25 cellular contexts compared by ENCODE assay signal in the genomic region with DNA sequence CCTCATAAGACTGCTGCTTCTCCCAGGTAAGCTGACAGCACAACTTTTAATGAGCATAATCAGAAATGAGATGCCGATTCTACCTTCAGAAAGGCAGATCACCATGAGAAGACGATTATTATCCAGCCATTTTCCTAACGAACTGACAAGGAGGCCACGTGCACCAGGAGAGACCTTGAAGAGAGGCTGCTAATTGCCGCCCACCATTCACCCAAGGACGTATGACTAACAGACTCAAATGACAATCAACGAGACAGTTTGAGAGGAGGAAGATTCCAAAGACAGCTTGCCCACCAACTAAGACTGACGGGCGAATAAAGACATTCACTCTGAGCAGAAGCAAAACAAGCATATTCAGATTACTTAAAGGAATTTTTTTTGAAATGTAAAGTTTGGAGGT.
"Had no signal": no experiment of that assay in that cellular context is flagged by ENCODE, and none has a peak within 500 bp of the region (broad histone marks: within the 10 kb centered on the region; RNA-seq: fewer than 3 reads in every experiment).

No MANE protein-coding gene starts in this region.

- H3K4me2 ChIP-seq: PC-9 had no signal

- H3K27me3 Mint-ChIP-seq: IgD-negative memory B cell had no signal

- H3K4me3 ChIP-seq: PC-9, Peyer's patch, SJCRH30 had no signal

- H3K9me3 ChIP-seq: Peyer's patch, SJCRH30 had no signal

- H3K36me3 Mint-ChIP-seq: IgD-negative memory B cell had no signal

- H3K27ac Mint-ChIP-seq: IgD-negative memory B cell had no signal

- H3K27ac ChIP-seq: HL-60, PC-9, Peyer's patch, SJCRH30 had no signal

- H3K4me1 ChIP-seq: Peyer's patch, SJCRH30 had no signal

- H3K4me1 Mint-ChIP-seq: IgD-negative memory B cell had no signal

- H3K4me3 Mint-ChIP-seq: IgD-negative memory B cell had no signal

- ATAC-seq: Right ventricle myocardium inferior, SK-N-SH treated with all-trans-retinoic acid at 6 μM for 48 hours had no signal

- H2AFZ ChIP-seq: PC-9 had no signal

- H3K36me3 ChIP-seq: Peyer's patch, SJCRH30 had no signal

- FAIRE-seq: HTR-8/SVneo had no signal

- DNase-seq: KBM-7, MV-4-11, NCI-H1048, NCI-H1105, NCI-H1417, NCI-H1436 treated with DMSO at 0.1 percent for 48 hours, NCI-H1694, NCI-H187 treated with DMSO at 0.1 percent for 48 hours, NCI-H2029 treated with DMSO at 0.1 percent for 48 hours, NCI-H2171, NCI-H226, NCI-H446, NCI-H510A, NCI-H524 treated with DMSO at 0.1 percent for 48 hours, NCI-H69, NCI-H774, PC-9, Peyer's patch, SHP77 treated with DMSO at 0.1 percent for 48 hours, SJCRH30 had no signal

- H3K27me3 ChIP-seq: Peyer's patch, SJCRH30 had no signal
